ENCODE assay signal across 22 cellular contexts in the genomic region with DNA sequence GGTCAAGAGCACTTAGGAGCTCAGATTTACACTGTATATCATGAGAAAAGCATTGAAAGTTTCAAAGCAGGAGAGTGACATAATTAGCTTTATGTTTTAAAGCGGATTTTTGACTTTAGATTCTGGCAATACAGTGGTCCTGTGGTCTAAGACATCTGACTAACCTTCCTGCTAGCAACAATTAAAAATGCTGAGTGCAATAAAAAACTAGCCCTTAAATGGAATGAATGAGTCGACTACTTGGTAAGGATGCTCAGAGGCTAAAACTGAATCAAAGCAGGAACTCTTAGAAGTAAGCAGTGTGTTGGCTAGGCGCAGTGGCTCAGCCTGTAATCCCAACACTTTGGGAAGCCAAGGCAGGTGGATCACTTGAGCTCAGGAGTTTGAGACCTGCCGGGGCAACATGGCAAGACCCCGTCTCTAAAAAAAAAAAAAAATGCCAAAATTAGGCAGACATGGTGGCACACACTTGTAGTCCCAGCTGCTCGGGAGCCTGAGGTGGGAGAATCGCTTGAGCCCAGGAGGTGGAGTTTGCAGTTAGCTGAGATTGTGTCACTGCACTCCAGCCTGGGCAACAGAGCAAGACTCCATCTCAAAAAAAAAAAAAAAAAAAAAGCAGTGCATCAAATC. TPM values are rescaled to one million over a fixed set of nuclear protein-coding genes. Genes with fewer than 3 reads are reported as not detected.
DNase-seq lines count a peak whose midpoint lies in the region; ATAC-seq, FAIRE-seq and TF ChIP-seq lines count a peak whose summit lies in the region.
"Had no signal": no experiment of that assay in that cellular context is flagged by ENCODE, and none has a peak within 500 bp of the region (broad histone marks: within the 10 kb centered on the region; RNA-seq: fewer than 3 reads in every experiment).

No MANE protein-coding gene starts in this region.

- no peak overlapping the region for H3K4me3 ChIP-seq in IMR-90 (ENCODE audit: insufficient read depth, low read depth, low read length)
- H3K4me3 ChIP-seq in K562, result no peak overlapping the region
- H3K4me3 ChIP-seq: body of pancreas, esophagus squamous epithelium, testis had no signal

- H3K56ac ChIP-seq in IMR-90 (ENCODE audit: extremely low read depth, insufficient read depth, low read length), result no peak overlapping the region

- no peaks in the 10 kb centered on the region for H3K27me3 Mint-ChIP-seq in Calu3 (ENCODE audit: unreplicated experiment)
- no peaks in the 10 kb centered on the region for H3K27me3 Mint-ChIP-seq in memory B cell
- H3K27me3 Mint-ChIP-seq: B cell, T-cell had no signal

- H3K9me3 ChIP-seq in IMR-90 (ENCODE audit: control insufficient read depth, insufficient read depth, low read length), result no peaks in the 10 kb centered on the region
- no peaks in the 10 kb centered on the region for H3K9me3 ChIP-seq in K562 (replicated peaks; ENCODE audit: control insufficient read depth, insufficient read depth, low read depth, low read length)
- H3K9me3 ChIP-seq: body of pancreas, esophagus squamous epithelium, testis had no signal

- H3K9me3 Mint-ChIP-seq in Calu3 (ENCODE audit: low read depth, unreplicated experiment) (no peaks in the 10 kb centered on the region), memory B cell (no peaks in the 10 kb centered on the region)
- H3K9me3 Mint-ChIP-seq: activated naive CD4-positive, alpha-beta T cell treated with anti-CD3 and anti-CD28 coated beads for 36 hours; T-cell had no signal

- H3K4me1 ChIP-seq in IMR-90 (ENCODE audit: control insufficient read depth, insufficient read depth, low read length) (peaks cover 14% of the 10 kb centered on the region), K562 (replicated peaks in 1 of 2; ENCODE audit: control insufficient read depth in 2 of 2, insufficient read depth in 2 of 2, low read length in 2 of 2) (peaks cover 1 to 6% of the 10 kb centered on the region in 2 experiments; a peak in 3 of 5 replicates)
- H3K4me1 ChIP-seq: body of pancreas, esophagus squamous epithelium, testis had no signal

- H3K9me1 ChIP-seq in IMR-90 (ENCODE audit: insufficient read depth, low read length) (peaks cover 2% of the 10 kb centered on the region; the same call in 1 of the 2 replicates), K562 (ENCODE audit: control insufficient read depth, insufficient read depth, low read length) (no peaks in the 10 kb centered on the region)

- H2AK9ac ChIP-seq in IMR-90 (replicated peaks; ENCODE audit: low read depth, low read length, poor library complexity), result no peak overlapping the region

- H4K91ac ChIP-seq in IMR-90 (ENCODE audit: insufficient read depth, low read depth, low read length), result no peak overlapping the region; the same call in 1 of the 2 replicates

- TF ChIP-seq EP300 in K562 (IDR thresholded peaks at IDR 0.05; ENCODE audit: low read length), result no peak

- FAIRE-seq in K562 (lab: Jason Lieb, UNC) (no peak), D721Med (lab: Jason Lieb, UNC) (no peak)
- FAIRE-seq: HepG2 had no signal

- dilution Hi-C loops in IMR-90 (cut with HindIII; ENCODE audit: low sequenced_read_pairs, unreplicated experiment), result no loop called here

- peaks cover 18% of the 10 kb centered on the region; the same call in 1 of the 2 replicates for H4K20me1 ChIP-seq in IMR-90 (ENCODE audit: insufficient read depth, low read length)
- no peaks in the 10 kb centered on the region for H4K20me1 ChIP-seq in K562 (replicated peaks; ENCODE audit: control insufficient read depth, insufficient read depth, low read length)

- H3K27ac Mint-ChIP-seq in Calu3 (ENCODE audit: unreplicated experiment) (peak overlapping the region; percentile 3), memory B cell (peak overlapping the region; percentile 32)
- H3K27ac Mint-ChIP-seq: activated naive CD4-positive, alpha-beta T cell treated with anti-CD3 and anti-CD28 coated beads for 36 hours; B cell; T-cell had no signal

- CTCF ChIA-PET in Calu3 (lab: Charles Lee), result interaction anchor here (0.7 to 2.7 kb wide), 3 partner anchors 9 to 426 kb away, joined by 4 to 6 read pairs (median 6); no protein-coding TSS in a partner anchor
- CTCF ChIA-PET in IMR-90 (lab: Yijun Ruan, JAX), result interaction anchor here (0.8 kb wide), 1 partner anchor 10 kb away, joined by 3 read pairs; no protein-coding TSS in a partner anchor
- CTCF ChIA-PET in K562 (lab: Yijun Ruan, JAX; ENCODE audit: low intra/inter-chr PET ratio), result no interaction called here

- no peak overlapping the region for H2BK120ac ChIP-seq in IMR-90 (ENCODE audit: low read depth, low read length)

- DNase-seq in Calu3, result no peak
- peak; percentile 69 for DNase-seq in IMR-90
- DNase-seq in K562 (ENCODE audit: extremely low read depth in 1 of 4, low spot score in 3 of 4), result no peak
- DNase-seq in memory B cell (ENCODE audit: low spot score in 2 of 2), result no peak
- DNase-seq in D721Med (ENCODE audit: insufficient read length, low spot score), result no peak
- no peak for DNase-seq in stimulated activated CD4-positive, alpha-beta T cell treated with anti-CD3 and anti-CD28 coated beads, Interleukin-2, amount 100 ng/mL, for 24 hours
- DNase-seq: activated CD8-positive, alpha-beta memory T cell treated with anti-CD3 and anti-CD28 coated beads, Interleukin-2, amount 50 U/mL, for 48 hours; activated naive CD4-positive, alpha-beta T cell treated with anti-CD3 and anti-CD28 coated beads for 36 hours; body of pancreas; esophagus squamous epithelium; hypothalamus; left colon; NCI-H2081 treated with DMSO at 0.1 percent for 48 hours; NCI-H82; T-cell; testis had no signal

- H3K4me2 ChIP-seq in IMR-90 (ENCODE audit: low read depth, low read length) (peak overlapping the region; percentile 43; the same call in 1 of the 2 replicates), K562 (ENCODE audit: insufficient read depth, low read length) (no peak overlapping the region)

- peak; percentile 46; the same call in 1 of the 2 replicates for ATAC-seq in IMR-90 (ENCODE audit: low read depth)
- ATAC-seq in K562, result no peak
- no peak for ATAC-seq in memory B cell (ENCODE audit: low read depth)
- ATAC-seq in HG02840 (IDR thresholded peaks at IDR 0.05; ENCODE audit: low FRiP score, unreplicated experiment), result no peak
- no peak for ATAC-seq in HG03354 (IDR thresholded peaks at IDR 0.05; ENCODE audit: poor library complexity, severe bottlenecking, unreplicated experiment)
- ATAC-seq: body of pancreas, HCT116, HepG2, left colon, sciatic nerve, T-cell had no signal

- in situ Hi-C loops in IMR-90 (cut with MboI; ENCODE audit: low sequenced_read_pairs) (no loop called here), K562 (cut with MboI) (no loop called here)

- H3K9ac ChIP-seq in IMR-90 (ENCODE audit: low read depth, low read length), result no peak overlapping the region
- no peak overlapping the region for H3K9ac ChIP-seq in K562 (ENCODE audit: insufficient read depth in 1 of 2, low read depth in 2 of 2, low read length in 2 of 2)

- no peak for TF ChIP-seq CTCF in Calu3 (IDR thresholded peaks at IDR 0.05; ENCODE audit: unreplicated experiment)
- no peak for TF ChIP-seq CTCF in IMR-90 (conservative IDR thresholded peaks at IDR 0.05; ENCODE audit: low read depth, low read length)
- no peak for TF ChIP-seq CTCF in K562 (IDR thresholded peaks at IDR 0.05 in 2 of 3, conservative IDR thresholded peaks at IDR 0.05 in 1 of 3; ENCODE audit: insufficient read depth in 2 of 3, low read depth in 1 of 3, low read length in 3 of 3)
- TF ChIP-seq CTCF in D721Med (IDR thresholded peaks at IDR 0.05; ENCODE audit: insufficient read depth, missing control alignments), result no peak

- H4K5ac ChIP-seq in IMR-90 (ENCODE audit: low read depth, low read length), result peak overlapping the region; percentile 26; the same call in 1 of the 2 replicates

- no peak overlapping the region for H3K4me3 Mint-ChIP-seq in Calu3 (ENCODE audit: low read depth, unreplicated experiment)
- H3K4me3 Mint-ChIP-seq in memory B cell, result no peak overlapping the region
- H3K4me3 Mint-ChIP-seq: activated naive CD4-positive, alpha-beta T cell treated with anti-CD3 and anti-CD28 coated beads for 36 hours; B cell; T-cell had no signal

- intact Hi-C loops in Calu3 (cut with micrococcal nuclease; ENCODE audit: unreplicated experiment) (no loop called here), IMR-90 (cut with micrococcal nuclease) (no loop called here), K562 (cut with micrococcal nuclease) (no loop called here)

- H3K18ac ChIP-seq in IMR-90 (ENCODE audit: low read depth, low read length), result peak overlapping the region; percentile 48; the same call in 1 of the 2 replicates

- peak overlapping the region; percentile 2; the same call in 1 of the 3 replicates for H2BK15ac ChIP-seq in IMR-90 (ENCODE audit: low read depth, low read length)

- no peak overlapping the region for H3K23ac ChIP-seq in IMR-90 (ENCODE audit: low read depth, low read length)

- H2AK5ac ChIP-seq in IMR-90 (ENCODE audit: low read depth, low read length), result 0 out of 2 replicates have a peak overlapping the region, but pooled peaks have one; percentile 33

- peaks cover 22 to 56% of the 10 kb centered on the region in 2 experiments for H3K79me1 ChIP-seq in IMR-90 (ENCODE audit: low read depth in 1 of 2, low read length in 2 of 2)

- no TSS peak for BruUV-seq in Calu3 (replicated peaks; lab: Mats Ljungman, UMichigan)
- BruUV-seq in IMR-90 (replicated peaks; lab: Mats Ljungman, UMichigan), result no TSS peak
- no TSS peak for BruUV-seq in K562 (replicated peaks; lab: Mats Ljungman, UMichigan)

- no peak overlapping the region for H2BK5ac ChIP-seq in IMR-90 (ENCODE audit: low read depth, low read length, poor library complexity, severe bottlenecking)

- no peaks in the 10 kb centered on the region for H3K27me3 ChIP-seq in IMR-90 (ENCODE audit: control insufficient read depth, insufficient read depth, low read length)
- no peaks in the 10 kb centered on the region for H3K27me3 ChIP-seq in K562 (ENCODE audit: control insufficient read depth in 2 of 2, insufficient read depth in 2 of 2, low read length in 2 of 2)
- H3K27me3 ChIP-seq: body of pancreas, esophagus squamous epithelium, testis had no signal

- no peaks in the 10 kb centered on the region for H3K79me2 ChIP-seq in K562 (ENCODE audit: control insufficient read depth, insufficient read depth, low read length)

- 17% methylated on average over 1 of the region's 7 CpGs; no CpG with 5 or more reads in 1 of the 2 experiments for WGBS in IMR-90 (ENCODE audit: extremely low coverage in 2 of 2, insufficient read length in 1 of 2), 2 experiments
- WGBS in K562 (ENCODE audit: insufficient coverage, low coverage, missing lambda C conversion rate), result 76% methylated on average over 5 of the region's 7 CpGs

- H2AFZ ChIP-seq in IMR-90 (replicated peaks; ENCODE audit: low read length, poor library complexity) (no peak overlapping the region), K562 (ENCODE audit: low read depth, low read length) (no peak overlapping the region)

- H3K36me3 Mint-ChIP-seq in Calu3 (ENCODE audit: insufficient read depth, unreplicated experiment), result peaks cover 4% of the 10 kb centered on the region
- H3K36me3 Mint-ChIP-seq in memory B cell, result peaks cover 5% of the 10 kb centered on the region

- H3K14ac ChIP-seq in IMR-90 (replicated peaks; ENCODE audit: low read depth, low read length), result no peak overlapping the region

- H3K4ac ChIP-seq in IMR-90 (ENCODE audit: low read depth, low read length), result 0 out of 2 replicates have a peak overlapping the region, but pooled peaks have one; percentile 26

- POLR2A ChIA-PET in IMR-90 (lab: Charles Lee; ENCODE audit: unreplicated experiment) (interaction anchor here (0.7 kb wide), 1 partner anchor 62 kb away, joined by 3 read pairs; no protein-coding TSS in a partner anchor), K562 (lab: Yijun Ruan, JAX) (interaction anchor here (0.5 to 1.2 kb wide), 5 partner anchors 8 to 551 kb away, joined by 3 to 7 read pairs (median 4); no protein-coding TSS in a partner anchor)

- TF ChIP-seq POLR2A in IMR-90 (IDR thresholded peaks at IDR 0.05; ENCODE audit: low read depth, low read length) (no peak), K562 (conservative IDR thresholded peaks at IDR 0.05) (no peak)

- H4K8ac ChIP-seq in IMR-90 (ENCODE audit: low read depth in 2 of 2, low read length in 2 of 2), result no peak overlapping the region

- H3K4me1 Mint-ChIP-seq in Calu3 (ENCODE audit: low read depth, unreplicated experiment) (peaks cover 37% of the 10 kb centered on the region), memory B cell (peaks cover 19% of the 10 kb centered on the region)

- TF ChIP-seq RAD21 in IMR-90 (IDR thresholded peaks at IDR 0.05; ENCODE audit: low read length), result no peak
- no peak for TF ChIP-seq RAD21 in K562 (CRISPR knock-in tag; conservative IDR thresholded peaks at IDR 0.05 in 1 of 2, IDR thresholded peaks at IDR 0.05 in 1 of 2)

- H3K36me3 ChIP-seq in IMR-90 (ENCODE audit: control insufficient read depth, insufficient read depth, low read length) (no peaks in the 10 kb centered on the region; the same call in 1 of the 2 replicates), K562 (ENCODE audit: control insufficient read depth, insufficient read depth, low read length) (no peaks in the 10 kb centered on the region)
- H3K36me3 ChIP-seq: esophagus squamous epithelium had no signal

- 0 out of 2 replicates have a peak overlapping the region, but pooled peaks have one; percentile 48 for H2BK20ac ChIP-seq in IMR-90 (ENCODE audit: low read depth, low read length)

- H3K27ac ChIP-seq in IMR-90 (ENCODE audit: insufficient read depth, low read length) (no peak overlapping the region; the same call in 1 of the 2 replicates), K562 (ENCODE audit: extremely low read depth, low read depth, low read length) (no peak overlapping the region)
- H3K27ac ChIP-seq: body of pancreas, esophagus squamous epithelium, testis had no signal

RNA-seq across cellular contexts. Expression of a gene that starts 18.9 kb away (rescaled TPM):
- total RNA-seq in Calu3 (2022) (37.3 and 45.6 TPM in 2 replicates), IMR-90 (2012; rRNA removed) (17.2 and 25.0 TPM in 2 replicates), K562 (2014; rRNA removed) (12.5 and 14.1 TPM in 2 replicates), K562 (2014; rRNA removed; fragmentation: Illumina TruSeq; extraction: Trizol) (11.6 and 11.9 TPM in 2 replicates), K562 (2015; rRNA removed; fragmentation: Illumina TruSeq; extraction: Trizol) (13.8 and 14.1 TPM in 2 replicates), K562 (2021) (21.1 and 23.2 TPM in 2 replicates)
- polyA plus RNA-seq in IMR-90 (2012; rRNA removed) (17.6 and 21.8 TPM in 2 replicates), K562 (2011; rRNA removed) (10.4 and 13.7 TPM in 2 replicates), K562 (2014; fragmentation: Illumina TruSeq; extraction: Trizol) (16.7 and 17.8 TPM in 2 replicates), K562 (2014; fragmentation: Nextera tagmentation; extraction: Ambion mirVana) (1 to 10 TPM; 3.5 to 3.7 TPM), K562 (2014; rRNA removed) (14.7 and 16.1 TPM in 2 replicates)
- 7.2 and 7.3 TPM in 2 replicates for polyA plus RNA-seq in IMR-90 (2012; cell fraction: cytosol; rRNA removed)
- 32.2 and 53.0 TPM in 2 replicates for polyA plus RNA-seq in IMR-90 (2012; cell fraction: nucleus; rRNA removed; ENCODE audit: low replicate concordance)
- total RNA-seq in K562 (2011; cell fraction: chromatin; rRNA removed; ENCODE audit: low replicate concordance), result 21.9 and 35.1 TPM in 2 replicates
- total RNA-seq in K562 (2011; cell fraction: nucleolus; rRNA removed), result 13.2 and 13.5 TPM in 2 replicates
- 26.3 and 35.4 TPM in 2 replicates for total RNA-seq in K562 (2011; cell fraction: nucleoplasm; rRNA removed)
- 7.8 and 8.1 TPM in 2 replicates for polyA plus RNA-seq in K562 (2011; cell fraction: cytosol; rRNA removed)
- 25.6 and 29.5 TPM in 2 replicates for polyA plus RNA-seq in K562 (2011; cell fraction: nucleus; rRNA removed)
- 17.2 and 19.2 TPM in 2 replicates for polyA plus RNA-seq in K562 (2012)
- polyA minus RNA-seq in K562 (2011; rRNA and poly(A)+ RNA removed), result 11.3 and 19.4 TPM in 2 replicates
- polyA minus RNA-seq in K562 (2011; cell fraction: cytosol; rRNA and poly(A)+ RNA removed), result 4.0 and 7.3 TPM in 2 replicates
- 14.4 and 24.0 TPM in 2 replicates for polyA minus RNA-seq in K562 (2011; cell fraction: nucleus; rRNA and poly(A)+ RNA removed)
